23 cellular contexts compared by ENCODE assay signal in the genomic region with DNA sequence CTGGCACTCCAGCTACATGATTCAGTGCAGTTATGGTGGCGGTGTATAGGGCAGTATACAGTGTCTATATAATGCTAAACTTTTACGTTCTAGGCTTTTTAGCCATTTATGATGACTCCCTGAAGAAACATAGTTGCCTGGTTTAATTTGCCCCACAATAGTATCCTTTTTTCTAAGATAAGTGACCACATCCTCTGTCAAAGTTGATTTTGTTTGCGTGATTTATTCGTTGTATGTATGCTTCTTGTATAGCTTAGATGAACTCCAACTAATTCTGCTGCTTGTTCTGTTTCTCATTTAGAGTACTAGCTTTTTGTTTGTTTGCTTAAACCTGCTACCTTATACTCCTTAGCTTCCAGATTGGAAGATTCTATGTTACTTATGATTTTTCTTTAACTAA.
DNase-seq lines count a peak whose midpoint lies in the region; ATAC-seq lines count a peak whose summit lies in the region.
"Had no signal": no experiment of that assay in that cellular context is flagged by ENCODE, and none has a peak within 500 bp of the region (broad histone marks: within the 10 kb centered on the region; RNA-seq: fewer than 3 reads in every experiment).

No MANE protein-coding gene starts in this region.

- DNase-seq in activated naive CD8-positive, alpha-beta T cell treated with anti-CD3 and anti-CD28 coated beads for 36 hours = no peak
- no peak for DNase-seq in activated naive CD8-positive, alpha-beta T cell treated with anti-CD3 and anti-CD28 coated beads, Interleukin-2, amount 50 U/mL, for 24 hours
- no peak for DNase-seq in activated CD8-positive, alpha-beta T cell treated with anti-CD3 and anti-CD28 coated beads, Interleukin-2, amount 10 ng/mL, durations not matched to agents 7 days and 5 days
- no peak for DNase-seq in stimulated activated CD4-positive, alpha-beta T cell treated with anti-CD3 and anti-CD28 coated beads, Interleukin-1b, Interleukin-23, amount 100 ng/mL, for 48 hours
- DNase-seq in NCI-H446 (lab: John Stamatoyannopoulos, UW) = no peak
- no peak for DNase-seq in hippocampal formation (lab: John Stamatoyannopoulos, UW)
- DNase-seq: Calu3; DMS79 treated with DMSO at 0.1 percent for 48 hours; GF-D8; H7; Kasumi-1; NCI-H1092 treated with DMSO at 0.1 percent for 48 hours; NCI-H1436 treated with DMSO at 0.1 percent for 48 hours; NCI-H187 treated with DMSO at 0.1 percent for 48 hours; NCI-H446 treated with DMSO at 0.1 percent for 48 hours; NCI-H526; NCI-H82; NK-92 treated with Interleukin-12 subunit alpha and Interleukin-12 subunit beta, amount 100 ng/mL, for 24 hours; PC-9 had no signal

- CTCF ChIA-PET in activated CD8-positive, alpha-beta T cell treated with anti-CD3 and anti-CD28 coated beads, Interleukin-2, amount 10 ng/mL, durations not matched to agents 7 days and 5 days (lab: Charles Lee) = interaction anchor here (0.9 to 1.0 kb wide), 2 partner anchors 24 to 140 kb away, joined by 3 read pairs; no protein-coding TSS in a partner anchor

- POLR2A ChIA-PET in activated CD8-positive, alpha-beta T cell treated with anti-CD3 and anti-CD28 coated beads, Interleukin-2, amount 10 ng/mL, durations not matched to agents 7 days and 5 days (lab: Charles Lee) = no interaction called here

- no peak for ATAC-seq in activated naive CD8-positive, alpha-beta T cell treated with anti-CD3 and anti-CD28 coated beads, Interleukin-2, amount 50 U/mL, for 24 hours
- ATAC-seq in activated CD8-positive, alpha-beta T cell treated with anti-CD3 and anti-CD28 coated beads, Interleukin-2, amount 10 ng/mL, durations not matched to agents 7 days and 5 days = peak; percentile 36
- ATAC-seq: K562, Right ventricle myocardium inferior had no signal

- H3K4me3 Mint-ChIP-seq in activated naive CD8-positive, alpha-beta T cell treated with anti-CD3 and anti-CD28 coated beads for 36 hours = no peak overlapping the region
- H3K4me3 Mint-ChIP-seq in activated naive CD8-positive, alpha-beta T cell treated with anti-CD3 and anti-CD28 coated beads, Interleukin-2, amount 50 U/mL, for 24 hours = no peak overlapping the region
- H3K4me3 Mint-ChIP-seq in IgD-negative memory B cell = no peak overlapping the region
- H3K4me3 Mint-ChIP-seq in activated CD8-positive, alpha-beta T cell treated with anti-CD3 and anti-CD28 coated beads, Interleukin-2, amount 10 ng/mL, durations not matched to agents 7 days and 5 days = no peak overlapping the region
- H3K4me3 Mint-ChIP-seq: B cell had no signal

- peaks cover 34% of the 10 kb centered on the region for H3K36me3 Mint-ChIP-seq in activated naive CD8-positive, alpha-beta T cell treated with anti-CD3 and anti-CD28 coated beads for 36 hours
- peaks cover 34% of the 10 kb centered on the region for H3K36me3 Mint-ChIP-seq in activated naive CD8-positive, alpha-beta T cell treated with anti-CD3 and anti-CD28 coated beads, Interleukin-2, amount 50 U/mL, for 24 hours (ENCODE audit: low read depth)
- peaks cover 22% of the 10 kb centered on the region for H3K36me3 Mint-ChIP-seq in IgD-negative memory B cell
- H3K36me3 Mint-ChIP-seq in activated CD8-positive, alpha-beta T cell treated with anti-CD3 and anti-CD28 coated beads, Interleukin-2, amount 10 ng/mL, durations not matched to agents 7 days and 5 days (ENCODE audit: low read depth) = peaks cover 48% of the 10 kb centered on the region

- H3K9me3 Mint-ChIP-seq in activated naive CD8-positive, alpha-beta T cell treated with anti-CD3 and anti-CD28 coated beads for 36 hours = peaks cover 4% of the 10 kb centered on the region
- H3K9me3 Mint-ChIP-seq in activated naive CD8-positive, alpha-beta T cell treated with anti-CD3 and anti-CD28 coated beads, Interleukin-2, amount 50 U/mL, for 24 hours = peaks cover 5% of the 10 kb centered on the region
- H3K9me3 Mint-ChIP-seq in IgD-negative memory B cell = peaks cover 0 to 4% (median 2%) of the 10 kb centered on the region in 3 donors
- H3K9me3 Mint-ChIP-seq in activated CD8-positive, alpha-beta T cell treated with anti-CD3 and anti-CD28 coated beads, Interleukin-2, amount 10 ng/mL, durations not matched to agents 7 days and 5 days (ENCODE audit: insufficient read depth) = no peaks in the 10 kb centered on the region

- peak overlapping the region; percentile 29 for H3K27ac Mint-ChIP-seq in activated naive CD8-positive, alpha-beta T cell treated with anti-CD3 and anti-CD28 coated beads for 36 hours
- no peak overlapping the region for H3K27ac Mint-ChIP-seq in activated naive CD8-positive, alpha-beta T cell treated with anti-CD3 and anti-CD28 coated beads, Interleukin-2, amount 50 U/mL, for 24 hours
- H3K27ac Mint-ChIP-seq in IgD-negative memory B cell = peak overlapping the region in 2 of 3 donors; percentile 71 to 85
- H3K27ac Mint-ChIP-seq in activated CD8-positive, alpha-beta T cell treated with anti-CD3 and anti-CD28 coated beads, Interleukin-2, amount 10 ng/mL, durations not matched to agents 7 days and 5 days = peak overlapping the region; percentile 39
- H3K27ac Mint-ChIP-seq: B cell had no signal

- H3K4me1 Mint-ChIP-seq in activated naive CD8-positive, alpha-beta T cell treated with anti-CD3 and anti-CD28 coated beads for 36 hours = peaks cover 25% of the 10 kb centered on the region
- H3K4me1 Mint-ChIP-seq in activated naive CD8-positive, alpha-beta T cell treated with anti-CD3 and anti-CD28 coated beads, Interleukin-2, amount 50 U/mL, for 24 hours = peaks cover 11% of the 10 kb centered on the region
- H3K4me1 Mint-ChIP-seq in IgD-negative memory B cell = peaks cover 0 to 2% (median 0%) of the 10 kb centered on the region in 3 donors
- peaks cover 12% of the 10 kb centered on the region for H3K4me1 Mint-ChIP-seq in activated CD8-positive, alpha-beta T cell treated with anti-CD3 and anti-CD28 coated beads, Interleukin-2, amount 10 ng/mL, durations not matched to agents 7 days and 5 days (ENCODE audit: low read depth)
- H3K4me1 Mint-ChIP-seq: B cell had no signal

- H3K27me3 Mint-ChIP-seq in activated naive CD8-positive, alpha-beta T cell treated with anti-CD3 and anti-CD28 coated beads for 36 hours = no peaks in the 10 kb centered on the region
- no peaks in the 10 kb centered on the region for H3K27me3 Mint-ChIP-seq in activated naive CD8-positive, alpha-beta T cell treated with anti-CD3 and anti-CD28 coated beads, Interleukin-2, amount 50 U/mL, for 24 hours
- no peaks in the 10 kb centered on the region for H3K27me3 Mint-ChIP-seq in IgD-negative memory B cell
- H3K27me3 Mint-ChIP-seq in activated CD8-positive, alpha-beta T cell treated with anti-CD3 and anti-CD28 coated beads, Interleukin-2, amount 10 ng/mL, durations not matched to agents 7 days and 5 days (ENCODE audit: low read depth) = no peaks in the 10 kb centered on the region
- H3K27me3 Mint-ChIP-seq: B cell had no signal
